In the genomic region with DNA sequence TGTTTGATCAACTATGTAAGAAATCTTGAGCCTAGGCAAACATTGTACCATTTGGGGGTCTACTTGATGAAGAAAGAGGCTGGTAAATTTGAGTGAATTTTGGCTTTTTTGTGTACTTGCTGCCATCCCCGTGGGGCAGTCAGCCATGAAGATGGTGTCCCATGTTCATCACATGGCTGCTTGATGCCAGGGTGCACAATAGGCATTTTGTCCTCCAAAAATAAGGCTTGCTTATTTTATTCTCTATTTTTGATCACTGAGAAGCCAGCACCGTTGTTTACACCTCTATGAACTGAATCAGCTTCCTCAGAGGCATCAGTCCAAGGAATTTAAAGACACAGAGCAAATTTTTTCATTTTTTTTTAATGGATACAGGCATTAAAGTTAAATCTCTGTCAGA, we compare ENCODE assay signal across 31 cellular contexts.
"Had no signal": no experiment of that assay in that cellular context is flagged by ENCODE, and none has a peak within 500 bp of the region (broad histone marks: within the 10 kb centered on the region; RNA-seq: fewer than 3 reads in every experiment).

No MANE protein-coding gene starts in this region.

- H3K9me3 ChIP-seq: adrenal gland, body of pancreas, breast epithelium had no signal

- H3K27ac ChIP-seq: adrenal gland, body of pancreas, brain microvascular endothelial cell, breast epithelium, VCaP had no signal

- H3K4me3 ChIP-seq: adrenal gland, body of pancreas, breast epithelium had no signal

- H3K36me3 ChIP-seq: adrenal gland, brain microvascular endothelial cell, breast epithelium had no signal

- H3K27me3 ChIP-seq: adrenal gland, body of pancreas, brain microvascular endothelial cell, breast epithelium had no signal

- H3K4me1 ChIP-seq: adrenal gland, body of pancreas, breast epithelium had no signal

- DNase-seq: activated B cell treated with CpG ODN at 0.5 μM for 24 hours; activated CD4-positive, alpha-beta memory T cell treated with anti-CD3 and anti-CD28 coated beads for 36 hours; activated CD4-positive, alpha-beta T cell treated with anti-CD3 and anti-CD28 coated beads for 4 hours; activated CD4-positive, alpha-beta T cell treated with anti-CD3 and anti-CD28 coated beads, Interleukin-2, amount 10 ng/mL, durations not matched to agents 24 days and 14 days; activated CD4-positive, alpha-beta T cell treated with anti-CD3 and anti-CD28 coated beads, Interleukin-2, amount 50 U/mL, for 1 hour; activated CD4-positive, alpha-beta T cell treated with anti-CD3 and anti-CD28 coated beads, Interleukin-2, amount 50 U/mL, for 4 hours; activated CD4-positive, CD25-positive, alpha-beta regulatory T cell treated with anti-CD3 and anti-CD28 coated beads, Interleukin-2, amount 50 U/mL, for 72 hours; activated CD8-positive, alpha-beta memory T cell treated with anti-CD3 and anti-CD28 coated beads, Interleukin-2, amount 50 U/mL, for 4 hours; activated CD8-positive, alpha-beta T cell treated with anti-CD3 and anti-CD28 coated beads for 36 hours; activated effector memory CD4-positive, alpha-beta T cell treated with anti-CD3 and anti-CD28 coated beads, Interleukin-2, amount 50 U/mL, for 16 hours; activated gamma-delta T cell treated with Interleukin-2 at 50 U/mL for 16 hours; activated naive CD4-positive, alpha-beta T cell; activated naive CD4-positive, alpha-beta T cell treated with anti-CD3 and anti-CD28 coated beads for 36 hours; activated naive CD4-positive, alpha-beta T cell treated with anti-CD3 and anti-CD28 coated beads, Interleukin-2, amount 50 U/mL, for 16 hours; activated naive CD8-positive, alpha-beta T cell treated with anti-CD3 and anti-CD28 coated beads for 36 hours; activated T-cell treated with anti-CD3 and anti-CD28 coated beads for 4 hours; activated T-cell treated with anti-CD3 and anti-CD28 coated beads, Interleukin-2, amount 50 U/mL, for 1 hour; activated T-cell treated with anti-CD3 and anti-CD28 coated beads, Interleukin-2, amount 50 U/mL, for 4 hours; activated T-cell treated with anti-CD3 and anti-CD28 coated beads, Interleukin-2, amount 50 U/mL, for 72 hours; adrenal gland; amniotic stem cell; aorta; body of pancreas; brain microvascular endothelial cell; cerebellar nuclear complex; T-helper 2 cell; T-helper 9 cell had no signal

- FAIRE-seq: astrocyte, TTC549 had no signal
